1 cellular context compared by ENCODE assay signal in genomic region chr4:184441461-184442392, GRCh38.
TF ChIP-seq lines count a peak whose summit lies in the region.

No MANE protein-coding gene starts in this region.

TF ChIP-seq in HepG2, 621 proteins besides CTCF, POLR2A, EP300 and RAD21 (continued from another document):
- TF ChIP-seq, protein P1, sequence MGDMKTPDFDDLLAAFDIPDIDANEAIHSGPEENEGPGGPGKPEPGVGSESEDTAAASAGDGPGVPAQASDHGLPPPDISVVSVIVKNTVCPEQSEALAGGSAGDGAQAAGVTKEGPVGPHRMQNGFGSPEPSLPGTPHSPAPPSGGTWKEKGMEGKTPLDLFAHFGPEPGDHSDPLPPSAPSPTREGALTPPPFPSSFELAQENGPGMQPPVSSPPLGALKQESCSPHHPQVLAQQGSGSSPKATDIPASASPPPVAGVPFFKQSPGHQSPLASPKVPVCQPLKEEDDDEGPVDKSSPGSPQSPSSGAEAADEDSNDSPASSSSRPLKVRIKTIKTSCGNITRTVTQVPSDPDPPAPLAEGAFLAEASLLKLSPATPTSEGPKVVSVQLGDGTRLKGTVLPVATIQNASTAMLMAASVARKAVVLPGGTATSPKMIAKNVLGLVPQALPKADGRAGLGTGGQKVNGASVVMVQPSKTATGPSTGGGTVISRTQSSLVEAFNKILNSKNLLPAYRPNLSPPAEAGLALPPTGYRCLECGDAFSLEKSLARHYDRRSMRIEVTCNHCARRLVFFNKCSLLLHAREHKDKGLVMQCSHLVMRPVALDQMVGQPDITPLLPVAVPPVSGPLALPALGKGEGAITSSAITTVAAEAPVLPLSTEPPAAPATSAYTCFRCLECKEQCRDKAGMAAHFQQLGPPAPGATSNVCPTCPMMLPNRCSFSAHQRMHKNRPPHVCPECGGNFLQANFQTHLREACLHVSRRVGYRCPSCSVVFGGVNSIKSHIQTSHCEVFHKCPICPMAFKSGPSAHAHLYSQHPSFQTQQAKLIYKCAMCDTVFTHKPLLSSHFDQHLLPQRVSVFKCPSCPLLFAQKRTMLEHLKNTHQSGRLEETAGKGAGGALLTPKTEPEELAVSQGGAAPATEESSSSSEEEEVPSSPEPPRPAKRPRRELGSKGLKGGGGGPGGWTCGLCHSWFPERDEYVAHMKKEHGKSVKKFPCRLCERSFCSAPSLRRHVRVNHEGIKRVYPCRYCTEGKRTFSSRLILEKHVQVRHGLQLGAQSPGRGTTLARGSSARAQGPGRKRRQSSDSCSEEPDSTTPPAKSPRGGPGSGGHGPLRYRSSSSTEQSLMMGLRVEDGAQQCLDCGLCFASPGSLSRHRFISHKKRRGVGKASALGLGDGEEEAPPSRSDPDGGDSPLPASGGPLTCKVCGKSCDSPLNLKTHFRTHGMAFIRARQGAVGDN (CRISPR knock-in tag; IDR thresholded peaks at IDR 0.05): peak; percentile 24; the same call in 1 of the 2 replicates
- peak; percentile 86 for TF ChIP-seq ZNF629 (CRISPR knock-in tag; conservative IDR thresholded peaks at IDR 0.05)
